ENCODE assay signal across 12 cellular contexts in the genomic region with DNA sequence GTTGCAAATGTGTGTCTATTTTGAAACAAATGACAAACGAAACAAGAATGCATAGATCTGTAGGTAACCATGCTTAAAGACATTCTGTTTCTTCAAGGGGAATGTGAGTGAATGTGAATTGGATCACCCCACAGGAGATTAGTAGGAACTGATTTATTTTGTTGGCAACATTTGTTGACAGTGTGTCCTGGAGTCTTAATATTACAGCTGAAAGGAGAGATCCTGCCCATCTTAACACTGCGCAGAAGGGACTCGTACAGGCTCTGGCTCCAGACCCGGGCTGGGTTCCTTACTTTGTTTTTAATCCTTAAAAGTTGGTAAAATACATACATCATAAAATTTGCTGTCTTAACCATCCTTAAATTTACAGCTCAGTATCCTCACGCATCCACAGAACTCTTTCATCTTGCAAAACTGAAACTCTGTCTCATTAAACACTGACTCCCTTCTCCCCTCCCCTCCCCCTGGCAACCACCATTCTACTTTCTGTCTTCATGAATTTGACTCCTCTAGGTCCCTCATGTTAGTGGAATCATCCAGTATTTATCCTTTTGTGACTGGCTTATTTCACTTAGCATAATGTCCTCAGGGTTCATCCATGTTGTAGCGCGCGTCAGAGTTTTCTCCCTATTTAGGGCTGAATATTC.
A peak's percentile ranks its signal among the peaks of the same experiment; 100 is the strongest.
DNase-seq lines count a peak whose midpoint lies in the region; ATAC-seq and TF ChIP-seq lines count a peak whose summit lies in the region.
"Had no signal": no experiment of that assay in that cellular context is flagged by ENCODE, and none has a peak within 500 bp of the region (broad histone marks: within the 10 kb centered on the region; RNA-seq: fewer than 3 reads in every experiment).

No MANE protein-coding gene starts in this region.

- H3K36me3 Mint-ChIP-seq in GM23338 (ENCODE audit: low read depth): no peaks in the 10 kb centered on the region
- H3K36me3 Mint-ChIP-seq in activated naive CD8-positive, alpha-beta T cell treated with anti-CD3 and anti-CD28 coated beads, Interleukin-2, amount 50 U/mL, for 24 hours (ENCODE audit: low read depth): peaks cover 19% of the 10 kb centered on the region
- peaks cover 2% of the 10 kb centered on the region for H3K36me3 Mint-ChIP-seq in memory B cell

- no peak for ATAC-seq in GM23338
- ATAC-seq in activated naive CD8-positive, alpha-beta T cell treated with anti-CD3 and anti-CD28 coated beads, Interleukin-2, amount 50 U/mL, for 24 hours: peak; percentile 67
- no peak for ATAC-seq in memory B cell (ENCODE audit: low read depth)

- H3K27ac ChIP-seq in GM23338 (ENCODE audit: low read depth) (no peak overlapping the region; the same call in 1 of the 2 replicates), caudate nucleus (ENCODE audit: low read depth, low read length) (no peak overlapping the region)
- H3K27ac ChIP-seq in effector memory CD4-positive, alpha-beta T cell (ENCODE audit: insufficient read depth, low read length, poor library complexity, severe bottlenecking): no peak overlapping the region

- H4K20me1 ChIP-seq in GM23338 (replicated peaks; ENCODE audit: insufficient read depth): peaks cover 10% of the 10 kb centered on the region

- no peaks in the 10 kb centered on the region for H3K9me3 ChIP-seq in effector memory CD4-positive, alpha-beta T cell (ENCODE audit: control insufficient read depth, low read length)
- H3K9me3 ChIP-seq: mucosa of descending colon had no signal

- H3K4me1 Mint-ChIP-seq in GM23338 (peaks cover 78% of the 10 kb centered on the region), memory B cell (peaks cover 16% of the 10 kb centered on the region)
- H3K4me1 Mint-ChIP-seq in activated naive CD8-positive, alpha-beta T cell treated with anti-CD3 and anti-CD28 coated beads, Interleukin-2, amount 50 U/mL, for 24 hours: peaks cover 60% of the 10 kb centered on the region

- no peaks in the 10 kb centered on the region for H3K9me2 ChIP-seq in GM23338 (ENCODE audit: insufficient read depth)

- TF ChIP-seq CTCF in GM23338 (conservative IDR thresholded peaks at IDR 0.05; ENCODE audit: low read depth in 2 of 2): no peak

- peaks cover 8% of the 10 kb centered on the region for H3K27me3 Mint-ChIP-seq in GM23338 (ENCODE audit: insufficient read depth, low read depth, poor library complexity)
- H3K27me3 Mint-ChIP-seq in activated naive CD8-positive, alpha-beta T cell treated with anti-CD3 and anti-CD28 coated beads, Interleukin-2, amount 50 U/mL, for 24 hours: no peaks in the 10 kb centered on the region
- no peaks in the 10 kb centered on the region for H3K27me3 Mint-ChIP-seq in memory B cell

- H3K36me3 ChIP-seq in GM23338 (ENCODE audit: insufficient read depth): no peaks in the 10 kb centered on the region
- H3K36me3 ChIP-seq in effector memory CD4-positive, alpha-beta T cell (ENCODE audit: control insufficient read depth, insufficient read depth, low read length): no peaks in the 10 kb centered on the region

- peaks cover 27% of the 10 kb centered on the region for H3K4me1 ChIP-seq in GM23338 (ENCODE audit: insufficient read depth)
- no peaks in the 10 kb centered on the region for H3K4me1 ChIP-seq in effector memory CD4-positive, alpha-beta T cell (ENCODE audit: control insufficient read depth, insufficient read depth, low read length, poor library complexity, severe bottlenecking)

- H3K27ac Mint-ChIP-seq in GM23338 (0 out of 2 replicates have a peak overlapping the region, but pooled peaks have one; percentile 11), memory B cell (peak overlapping the region; percentile 11)
- H3K27ac Mint-ChIP-seq in activated naive CD8-positive, alpha-beta T cell treated with anti-CD3 and anti-CD28 coated beads, Interleukin-2, amount 50 U/mL, for 24 hours: peak overlapping the region; percentile 16
- H3K27ac Mint-ChIP-seq: activated T-helper 1 cell treated with anti-CD3 and anti-CD28 coated beads, Interleukin-12 subunit alpha, Interleukin-12 subunit beta, Interleukin-2, Interleukin-4 antibody, amounts not matched to agents 30 ng/mL and 10 ng/mL and 1 ng/mL, durations not matched to agents 14 hours and 24 hours and 36 hours had no signal

- H3K27me3 ChIP-seq in GM23338 (ENCODE audit: insufficient read depth): no peaks in the 10 kb centered on the region
- H3K27me3 ChIP-seq in effector memory CD4-positive, alpha-beta T cell (replicated peaks; ENCODE audit: control insufficient read depth, insufficient read depth, low read length, poor library complexity, severe bottlenecking): no peaks in the 10 kb centered on the region

- DNase-seq in AG08396 (ENCODE audit: low spot score) (peak; percentile 32), GM23338 (ENCODE audit: low spot score) (no peak), memory B cell (ENCODE audit: low spot score in 2 of 2) (no peak), caudate nucleus (lab: John Stamatoyannopoulos, UW) (no peak), ecto neural progenitor cell (ENCODE audit: low spot score) (no peak)
- no peak for DNase-seq in activated naive CD8-positive, alpha-beta T cell treated with anti-CD3 and anti-CD28 coated beads, Interleukin-2, amount 50 U/mL, for 24 hours
- no peak for DNase-seq in effector memory CD4-positive, alpha-beta T cell
- no peak for DNase-seq in stimulated activated naive CD4-positive, alpha-beta T cell treated with Interleukin-2 at 50 U/mL for 16 hours (lab: John Stamatoyannopoulos, UW)
- DNase-seq: NCI-H1092, NCI-H524 had no signal

- H3K4me2 ChIP-seq in GM23338: no peak overlapping the region

- no peak overlapping the region for H2AFZ ChIP-seq in GM23338

- H3K9me3 Mint-ChIP-seq in GM23338: no peaks in the 10 kb centered on the region
- H3K9me3 Mint-ChIP-seq in activated naive CD8-positive, alpha-beta T cell treated with anti-CD3 and anti-CD28 coated beads, Interleukin-2, amount 50 U/mL, for 24 hours: no peaks in the 10 kb centered on the region
- no peaks in the 10 kb centered on the region for H3K9me3 Mint-ChIP-seq in memory B cell
- H3K9me3 Mint-ChIP-seq: activated T-helper 1 cell treated with anti-CD3 and anti-CD28 coated beads, Interleukin-12 subunit alpha, Interleukin-12 subunit beta, Interleukin-2, Interleukin-4 antibody, amounts not matched to agents 30 ng/mL and 10 ng/mL and 1 ng/mL, durations not matched to agents 14 hours and 24 hours and 36 hours had no signal

- peaks cover 62% of the 10 kb centered on the region for H3K79me2 ChIP-seq in GM23338 (replicated peaks; ENCODE audit: insufficient read depth)

- H3K4me3 Mint-ChIP-seq in GM23338 (no peak overlapping the region), memory B cell (no peak overlapping the region)
- H3K4me3 Mint-ChIP-seq in activated naive CD8-positive, alpha-beta T cell treated with anti-CD3 and anti-CD28 coated beads, Interleukin-2, amount 50 U/mL, for 24 hours: no peak overlapping the region
- H3K4me3 Mint-ChIP-seq: activated T-helper 1 cell treated with anti-CD3 and anti-CD28 coated beads, Interleukin-12 subunit alpha, Interleukin-12 subunit beta, Interleukin-2, Interleukin-4 antibody, amounts not matched to agents 30 ng/mL and 10 ng/mL and 1 ng/mL, durations not matched to agents 14 hours and 24 hours and 36 hours had no signal

- no peaks in the 10 kb centered on the region for H3F3A ChIP-seq in GM23338 (replicated peaks; ENCODE audit: low read depth)

- no peak overlapping the region for H3K4me3 ChIP-seq in GM23338
- H3K4me3 ChIP-seq in effector memory CD4-positive, alpha-beta T cell (ENCODE audit: insufficient read depth, low read depth, low read length, poor library complexity, severe bottlenecking): no peak overlapping the region
- H3K4me3 ChIP-seq: mucosa of descending colon had no signal

TF ChIP-seq in GM23338, 12 proteins besides CTCF, POLR2A, EP300 and RAD21 (continues in another document):
- TF ChIP-seq CREB1 (CRISPR knock-in tag; IDR thresholded peaks at IDR 0.05; ENCODE audit: low read depth): no peak
- no peak for TF ChIP-seq ZNF331 (CRISPR knock-in tag; IDR thresholded peaks at IDR 0.05; ENCODE audit: low read depth)
- no peak for TF ChIP-seq NANOG (IDR thresholded peaks at IDR 0.05; ENCODE audit: borderline replicate concordance)
- TF ChIP-seq ZNF114 (CRISPR knock-in tag; IDR thresholded peaks at IDR 0.05): no peak
- TF ChIP-seq, protein P1, sequence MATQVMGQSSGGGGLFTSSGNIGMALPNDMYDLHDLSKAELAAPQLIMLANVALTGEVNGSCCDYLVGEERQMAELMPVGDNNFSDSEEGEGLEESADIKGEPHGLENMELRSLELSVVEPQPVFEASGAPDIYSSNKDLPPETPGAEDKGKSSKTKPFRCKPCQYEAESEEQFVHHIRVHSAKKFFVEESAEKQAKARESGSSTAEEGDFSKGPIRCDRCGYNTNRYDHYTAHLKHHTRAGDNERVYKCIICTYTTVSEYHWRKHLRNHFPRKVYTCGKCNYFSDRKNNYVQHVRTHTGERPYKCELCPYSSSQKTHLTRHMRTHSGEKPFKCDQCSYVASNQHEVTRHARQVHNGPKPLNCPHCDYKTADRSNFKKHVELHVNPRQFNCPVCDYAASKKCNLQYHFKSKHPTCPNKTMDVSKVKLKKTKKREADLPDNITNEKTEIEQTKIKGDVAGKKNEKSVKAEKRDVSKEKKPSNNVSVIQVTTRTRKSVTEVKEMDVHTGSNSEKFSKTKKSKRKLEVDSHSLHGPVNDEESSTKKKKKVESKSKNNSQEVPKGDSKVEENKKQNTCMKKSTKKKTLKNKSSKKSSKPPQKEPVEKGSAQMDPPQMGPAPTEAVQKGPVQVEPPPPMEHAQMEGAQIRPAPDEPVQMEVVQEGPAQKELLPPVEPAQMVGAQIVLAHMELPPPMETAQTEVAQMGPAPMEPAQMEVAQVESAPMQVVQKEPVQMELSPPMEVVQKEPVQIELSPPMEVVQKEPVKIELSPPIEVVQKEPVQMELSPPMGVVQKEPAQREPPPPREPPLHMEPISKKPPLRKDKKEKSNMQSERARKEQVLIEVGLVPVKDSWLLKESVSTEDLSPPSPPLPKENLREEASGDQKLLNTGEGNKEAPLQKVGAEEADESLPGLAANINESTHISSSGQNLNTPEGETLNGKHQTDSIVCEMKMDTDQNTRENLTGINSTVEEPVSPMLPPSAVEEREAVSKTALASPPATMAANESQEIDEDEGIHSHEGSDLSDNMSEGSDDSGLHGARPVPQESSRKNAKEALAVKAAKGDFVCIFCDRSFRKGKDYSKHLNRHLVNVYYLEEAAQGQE (IDR thresholded peaks at IDR 0.05; ENCODE audit: unreplicated experiment): no peak
- no peak for TF ChIP-seq EZH2phosphoT487 (IDR thresholded peaks at IDR 0.05; ENCODE audit: unreplicated experiment)
